26 cellular contexts compared by ENCODE assay signal in genomic region chr5:58450018-58450417, GRCh38. TPM values are rescaled to one million over a fixed set of nuclear protein-coding genes. Genes with fewer than 3 reads are reported as not detected.
DNase-seq lines count a peak whose midpoint lies in the region; ATAC-seq, FAIRE-seq and TF ChIP-seq lines count a peak whose summit lies in the region.
"Had no signal": no experiment of that assay in that cellular context is flagged by ENCODE, and none has a peak within 500 bp of the region (broad histone marks: within the 10 kb centered on the region; RNA-seq: fewer than 3 reads in every experiment).

No MANE protein-coding gene starts in this region.

- H2AFZ ChIP-seq in PC-9 (no peak overlapping the region), keratinocyte (ENCODE audit: control insufficient read depth, low read length) (no peak overlapping the region), smooth muscle cell (ENCODE audit: low read depth) (no peak overlapping the region)

- no peak for TF ChIP-seq CTCF in PC-9 (conservative IDR thresholded peaks at IDR 0.05)
- no peak for TF ChIP-seq CTCF in epithelial cell of esophagus (IDR thresholded peaks at IDR 0.05; ENCODE audit: insufficient read depth, low read depth, low read length, missing control alignments)
- no peak for TF ChIP-seq CTCF in keratinocyte (optimal IDR thresholded peaks at IDR 0.05 in 1 of 3, IDR thresholded peaks at IDR 0.05 in 1 of 3, conservative IDR thresholded peaks at IDR 0.05 in 1 of 3; ENCODE audit: extremely low read depth in 1 of 3, insufficient read depth in 2 of 3, low read length in 3 of 3)
- no peak for TF ChIP-seq CTCF in smooth muscle cell (IDR thresholded peaks at IDR 0.05; ENCODE audit: borderline replicate concordance, insufficient read depth, poor library complexity, severe bottlenecking)

- ATAC-seq in GM21576 (IDR thresholded peaks at IDR 0.05; ENCODE audit: unreplicated experiment) = no peak
- no peak for ATAC-seq in GM18868 (IDR thresholded peaks at IDR 0.05; ENCODE audit: unreplicated experiment)
- ATAC-seq in HG03378 (IDR thresholded peaks at IDR 0.05; ENCODE audit: unreplicated experiment) = no peak
- ATAC-seq: GM12878 had no signal

- intact Hi-C loops in PC-9 (cut with micrococcal nuclease; ENCODE audit: unreplicated experiment) = loop anchor here (5.0 kb wide), 1 partner anchor 118 kb away; no protein-coding TSS in a partner anchor

- H4K20me1 ChIP-seq in PC-9 (ENCODE audit: insufficient read depth) (peaks cover 11% of the 10 kb centered on the region), keratinocyte (ENCODE audit: control insufficient read depth, extremely low read depth, insufficient read depth, low read length) (peaks cover 10% of the 10 kb centered on the region), smooth muscle cell (ENCODE audit: low read depth) (peaks cover 24% of the 10 kb centered on the region)

- POLR2A ChIA-PET in PC-9 (lab: Charles Lee; ENCODE audit: unreplicated experiment) = interaction anchor here (0.6 to 0.8 kb wide), 6 partner anchors 55 to 671 kb away, joined by 3 to 9 read pairs (median 5); no protein-coding TSS in a partner anchor

- H3K9me2 ChIP-seq in PC-9 (ENCODE audit: insufficient read depth) = no peaks in the 10 kb centered on the region

- FAIRE-seq in keratinocyte (lab: Jason Lieb, UNC) = peak; percentile 39
- FAIRE-seq: GM12878, H1, RCC 7860 had no signal

- dilution Hi-C loops in keratinocyte (cut with MboI; ENCODE audit: extremely low pct_ligation_motif_present, low sequenced_read_pairs) = no loop called here

- H3K79me2 ChIP-seq in PC-9 (ENCODE audit: low read depth) (peaks cover 22% of the 10 kb centered on the region), keratinocyte (ENCODE audit: control insufficient read depth, insufficient read depth, low read length) (peaks cover 6% of the 10 kb centered on the region), smooth muscle cell (ENCODE audit: low read depth) (no peaks in the 10 kb centered on the region)

- BruUV-seq in PC-9 (replicated peaks; lab: Mats Ljungman, UMichigan) = no TSS peak

- H3F3A ChIP-seq in PC-9 (ENCODE audit: insufficient read depth, low read depth) (peaks cover 68% of the 10 kb centered on the region), smooth muscle cell (ENCODE audit: low read depth) (peaks cover 29% of the 10 kb centered on the region)

- H3K4me3 ChIP-seq in PC-9 (no peak overlapping the region), epithelial cell of esophagus (ENCODE audit: low read length) (no peak overlapping the region), keratinocyte (ENCODE audit: control insufficient read depth in 2 of 3, extremely low read depth in 1 of 3, insufficient read depth in 2 of 3, low read depth in 1 of 3, low read length in 3 of 3) (no peak overlapping the region), smooth muscle cell (no peak overlapping the region)
- H3K4me3 ChIP-seq: GM12878, SJSA1 had no signal

- H3K9ac ChIP-seq in keratinocyte (ENCODE audit: control insufficient read depth, extremely low read depth, insufficient read depth, low read length) (no peak overlapping the region), smooth muscle cell (ENCODE audit: low read depth) (no peak overlapping the region)

- 82% methylated on average over 3 of the region's 3 CpGs for WGBS in smooth muscle cell (ENCODE audit: low lambda C conversion rate)

- H3K27me3 ChIP-seq in PC-9 (ENCODE audit: insufficient read depth, low read depth) = no peaks in the 10 kb centered on the region
- H3K27me3 ChIP-seq in keratinocyte (ENCODE audit: control insufficient read depth, extremely low read depth, insufficient read depth, low read length) = no peaks in the 10 kb centered on the region
- H3K27me3 ChIP-seq in smooth muscle cell (ENCODE audit: low read depth) = no peaks in the 10 kb centered on the region
- H3K27me3 ChIP-seq: SJSA1 had no signal

- H3K27ac ChIP-seq in PC-9 = peak overlapping the region; percentile 96
- H3K27ac ChIP-seq in keratinocyte (ENCODE audit: control insufficient read depth, insufficient read depth, low read length) = no peak overlapping the region
- peak overlapping the region; percentile 48 for H3K27ac ChIP-seq in smooth muscle cell (ENCODE audit: low read depth)
- H3K27ac ChIP-seq: SJSA1 had no signal

- CTCF ChIA-PET in PC-9 (lab: Charles Lee) = no interaction called here

- H3K9me3 ChIP-seq in PC-9 (ENCODE audit: insufficient read depth, low read depth) (no peaks in the 10 kb centered on the region), keratinocyte (ENCODE audit: control insufficient read depth, low read depth, low read length) (no peaks in the 10 kb centered on the region), smooth muscle cell (replicated peaks; ENCODE audit: low read depth) (no peaks in the 10 kb centered on the region)
- H3K9me3 ChIP-seq: SJSA1 had no signal

- DNase-seq in PC-9 (no peak), epithelial cell of esophagus (ENCODE audit: low read depth) (peak; percentile 61), keratinocyte (ENCODE audit: low read depth, low spot score) (no peak), smooth muscle cell (lab: John Stamatoyannopoulos, UW; ENCODE audit: unreplicated experiment) (no peak), activated T-cell treated with anti-CD3 and anti-CD28 coated beads for 4 hours (no peak)
- DNase-seq: CD4-positive, CD25-positive, alpha-beta regulatory T cell; COR-L47; DMS 273 treated with DMSO at 0.1 percent for 48 hours; DMS79 treated with DMSO at 0.1 percent for 48 hours; KBM-7; NCI-H1092 treated with DMSO at 0.1 percent for 48 hours; NCI-H1436 treated with DMSO at 0.1 percent for 48 hours; NCI-H2029; NCI-H345; NCI-H524; NCI-H774; NK-92 treated with Interleukin-12 subunit alpha and Interleukin-12 subunit beta, amount 100 ng/mL, for 24 hours had no signal

- H3K4me1 ChIP-seq in PC-9 (replicated peaks; ENCODE audit: insufficient read depth) (peaks cover 25% of the 10 kb centered on the region), keratinocyte (ENCODE audit: control insufficient read depth, extremely low read depth, insufficient read depth, low read length) (peaks cover 30% of the 10 kb centered on the region), smooth muscle cell (ENCODE audit: low read depth) (no peaks in the 10 kb centered on the region)

- peaks cover 2% of the 10 kb centered on the region for H3K9me1 ChIP-seq in keratinocyte (ENCODE audit: control insufficient read depth, extremely low read depth, insufficient read depth, low read length)

- H3K36me3 ChIP-seq in PC-9 (ENCODE audit: low read depth) (peaks cover 50% of the 10 kb centered on the region), keratinocyte (ENCODE audit: control insufficient read depth in 2 of 2, extremely low read depth in 1 of 2, insufficient read depth in 2 of 2, low read length in 2 of 2) (peaks cover 9 to 10% of the 10 kb centered on the region in 2 experiments), smooth muscle cell (ENCODE audit: low read depth) (peaks cover 18% of the 10 kb centered on the region)

- H3K4me2 ChIP-seq in PC-9 (no peak overlapping the region), keratinocyte (ENCODE audit: control insufficient read depth, extremely low read depth, insufficient read depth, low read depth, low read length) (no peak overlapping the region), smooth muscle cell (no peak overlapping the region)

RNA-seq across cellular contexts. Expression of gene PLK2, which starts 9.9 kb away (rescaled TPM):
- total RNA-seq in PC-9 (2021) (508 and 615 TPM in 2 replicates), smooth muscle cell (425 and 435 TPM in 2 replicates)
- polyA plus RNA-seq in keratinocyte (178 to 295 TPM (median 294 TPM) in 3 replicates), smooth muscle cell (175 and 245 TPM in 2 replicates)
- 348 TPM for polyA plus RNA-seq in keratinocyte (2011; ENCODE audit: low read depth)
- 127 and 157 TPM in 2 replicates for polyA plus RNA-seq in keratinocyte (2011; cell fraction: cytosol; rRNA removed)
- polyA plus RNA-seq in keratinocyte (2011; cell fraction: nucleus; rRNA removed) = 454 and 553 TPM in 2 replicates
- polyA plus RNA-seq in keratinocyte (2012; ENCODE audit: low replicate concordance) = 179 and 228 TPM in 2 replicates
- 214 to 563 TPM (median 490 TPM) in 3 replicates for polyA minus RNA-seq in keratinocyte
- polyA minus RNA-seq in keratinocyte (2011; cell fraction: cytosol; rRNA and poly(A)+ RNA removed) = 680 TPM
- 876 and 1,175 TPM in 2 replicates for polyA minus RNA-seq in keratinocyte (2011; cell fraction: nucleus; rRNA and poly(A)+ RNA removed)

RNA-seq across cellular contexts. Expression of gene GAPT, which starts 41.2 kb away (rescaled TPM):
- total RNA-seq in PC-9 (2021) (not detected in 2 replicates), smooth muscle cell (not detected in 2 replicates)
- polyA plus RNA-seq in keratinocyte (not detected in 3 replicates), smooth muscle cell (not detected in 2 replicates)
- not detected for polyA plus RNA-seq in keratinocyte (2011; ENCODE audit: low read depth)
- polyA plus RNA-seq in keratinocyte (2011; cell fraction: cytosol; rRNA removed) = not detected in 2 replicates
- not detected in 2 replicates for polyA plus RNA-seq in keratinocyte (2011; cell fraction: nucleus; rRNA removed)
- not detected in 2 replicates for polyA plus RNA-seq in keratinocyte (2012; ENCODE audit: low replicate concordance)
- polyA minus RNA-seq in keratinocyte = not detected in 3 replicates
- polyA minus RNA-seq in keratinocyte (2011; cell fraction: cytosol; rRNA and poly(A)+ RNA removed) = not detected
- polyA minus RNA-seq in keratinocyte (2011; cell fraction: nucleus; rRNA and poly(A)+ RNA removed) = not detected in 2 replicates
- total RNA-seq: A673, H1, SJSA1 had no signal
- polyA plus RNA-seq: BJ, H1 had no signal
